ENCODE assay signal across 9 cellular contexts in the genomic region with DNA sequence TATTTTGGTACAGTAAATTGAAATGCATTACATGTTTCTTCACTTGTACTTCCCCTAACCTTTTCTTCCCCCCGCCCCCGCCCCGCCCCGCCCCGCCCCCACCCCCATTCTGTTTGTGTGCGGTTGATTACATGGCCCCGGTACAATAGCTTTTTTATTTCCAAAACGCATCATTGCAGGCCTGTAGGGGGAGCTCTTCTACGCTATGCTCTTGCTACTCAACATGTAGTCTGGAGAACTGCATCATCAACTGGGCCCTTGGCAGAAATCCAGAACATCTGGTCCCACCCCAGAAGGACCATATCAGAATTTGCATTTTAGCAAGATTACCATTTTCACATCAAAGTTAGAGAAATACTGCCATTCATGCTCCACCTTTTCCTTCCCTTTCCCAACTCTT.
DNase-seq lines count a peak whose midpoint lies in the region; ATAC-seq, FAIRE-seq and TF ChIP-seq lines count a peak whose summit lies in the region.
"Had no signal": no experiment of that assay in that cellular context is flagged by ENCODE, and none has a peak within 500 bp of the region (broad histone marks: within the 10 kb centered on the region; RNA-seq: fewer than 3 reads in every experiment).

No MANE protein-coding gene starts in this region.

- no peak for FAIRE-seq in HepG2 (lab: Jason Lieb, UNC)
- FAIRE-seq: G401.6 had no signal

- CTCF ChIA-PET in HepG2 (lab: Yijun Ruan, JAX; ENCODE audit: low intra/inter-chr PET ratio, low total read pairs), result no interaction called here

- H3K27me3 ChIP-seq in HepG2 (ENCODE audit: control insufficient read depth in 1 of 2, insufficient read depth in 2 of 2, low read length in 2 of 2) (no peaks in the 10 kb centered on the region), right lobe of liver (no peaks in the 10 kb centered on the region)

- H3K36me3 ChIP-seq in HepG2 (replicated peaks in 1 of 2; ENCODE audit: control insufficient read depth in 1 of 2, insufficient read depth in 2 of 2, low read length in 2 of 2), result no peaks in the 10 kb centered on the region
- no peaks in the 10 kb centered on the region for H3K36me3 ChIP-seq in right lobe of liver

- DNase-seq in HepG2 (ENCODE audit: low spot score), result peak; percentile 12
- no peak for DNase-seq in right lobe of liver
- peak; percentile 13 to 68 for DNase-seq in NCI-H524 (lab: John Stamatoyannopoulos, UW)
- peak; percentile 27 for DNase-seq in epithelial cell of esophagus (ENCODE audit: low read depth)
- DNase-seq in activated CD4-positive, CD25-positive, alpha-beta regulatory T cell treated with anti-CD3 and anti-CD28 coated beads, Interleukin-2, amount 50 U/mL, for 72 hours, result no peak
- no peak for DNase-seq in 8988T
- no peak for DNase-seq in putamen (ENCODE audit: low spot score)

- no peaks in the 10 kb centered on the region for H4K20me1 ChIP-seq in HepG2 (ENCODE audit: insufficient read depth, low read length)

- H2AFZ ChIP-seq in HepG2 (ENCODE audit: low read length), result no peak overlapping the region

- intact Hi-C loops in HepG2 (cut with micrococcal nuclease; ENCODE audit: unreplicated experiment) (no loop called here), right lobe of liver (cut with DNase I) (no loop called here)

- in situ Hi-C loops in HepG2 (cut with HindIII; ENCODE audit: extremely low pct_ligation_motif_present, low pct_unique_long_range_greater_than_20kb), result no loop called here

- no peaks in the 10 kb centered on the region for H3K4me1 ChIP-seq in HepG2 (ENCODE audit: insufficient read depth, low read length)
- H3K4me1 ChIP-seq in right lobe of liver, result no peaks in the 10 kb centered on the region

- no peaks in the 10 kb centered on the region for H3K9me3 ChIP-seq in HepG2 (ENCODE audit: low read length)
- H3K9me3 ChIP-seq in right lobe of liver, result no peaks in the 10 kb centered on the region

- no peaks in the 10 kb centered on the region for H3K79me2 ChIP-seq in HepG2 (ENCODE audit: insufficient read depth, low read length)

- H3K27ac ChIP-seq in HepG2 (ENCODE audit: extremely low read length, insufficient read depth, low read length), result no peak overlapping the region
- H3K27ac ChIP-seq in right lobe of liver, result no peak overlapping the region

- TF ChIP-seq POLR2A in HepG2 (IDR thresholded peaks at IDR 0.05; ENCODE audit: insufficient read depth in 1 of 2, low read depth in 2 of 2, low read length in 2 of 2), result no peak
- TF ChIP-seq POLR2A in right lobe of liver (IDR thresholded peaks at IDR 0.05), result no peak

- H3K9ac ChIP-seq in HepG2 (ENCODE audit: insufficient read depth, low read depth, low read length), result no peak overlapping the region

- 0 out of 2 replicates have a peak, but pooled peaks have one; percentile 29 for TF ChIP-seq CTCF in HepG2 (CRISPR knock-in tag; IDR thresholded peaks at IDR 0.05)
- TF ChIP-seq CTCF in right lobe of liver (IDR thresholded peaks at IDR 0.05), result no peak
- TF ChIP-seq CTCF in epithelial cell of esophagus (IDR thresholded peaks at IDR 0.05; ENCODE audit: insufficient read depth, low read depth, low read length, missing control alignments), result peak; percentile 24

- no TSS peak for BruUV-seq in HepG2 (replicated peaks; lab: Mats Ljungman, UMichigan)

- TF ChIP-seq RAD21 in HepG2 (CRISPR knock-in tag; IDR thresholded peaks at IDR 0.05), result no peak

- H3K4me3 ChIP-seq in HepG2 (replicated peaks in 1 of 3; ENCODE audit: insufficient read depth in 1 of 3, low read depth in 2 of 3, low read length in 3 of 3), result no peak overlapping the region
- H3K4me3 ChIP-seq in right lobe of liver, result no peak overlapping the region
- H3K4me3 ChIP-seq in epithelial cell of esophagus (ENCODE audit: low read length), result no peak overlapping the region

- H3K4me2 ChIP-seq in HepG2 (ENCODE audit: low read depth, low read length), result no peak overlapping the region

- no peak for ATAC-seq in HepG2
- ATAC-seq in right lobe of liver, result no peak
- ATAC-seq in GM18511 (IDR thresholded peaks at IDR 0.05; ENCODE audit: unreplicated experiment), result no peak

- TF ChIP-seq EP300 in HepG2 (IDR thresholded peaks at IDR 0.05; ENCODE audit: low read depth in 2 of 2, low read length in 2 of 2) (no peak), HepG2 (CRISPR knock-in tag; IDR thresholded peaks at IDR 0.05; ENCODE audit: borderline replicate concordance) (no peak)

- WGBS in HepG2 (ENCODE audit: low lambda C conversion rate), result 3% methylated on average over 9 of the region's 9 CpGs
- WGBS in right lobe of liver (ENCODE audit: insufficient coverage, low coverage, low lambda C conversion rate, missing lambda C conversion rate), result 10% methylated on average over 9 of the region's 9 CpGs

- POLR2A ChIA-PET in HepG2 (lab: Yijun Ruan, JAX), result no interaction called here

TF ChIP-seq in HepG2, 621 proteins besides CTCF, POLR2A, EP300 and RAD21:
- TF ChIP-seq ZNF564 (CRISPR knock-in tag; IDR thresholded peaks at IDR 0.05), result no peak

Comparison
In these comparisons a context has a peak if more than half of its experiments do, and no peak if none do; other contexts are left out.
1. DNase-seq: peak in HepG2 (single experiment), NCI-H524 (2 of 2) and epithelial cell of esophagus (single experiment); none in right lobe of liver (0 of 3), activated CD4-positive, CD25-positive, alpha-beta regulatory T cell treated with anti-CD3 and anti-CD28 coated beads, Interleukin-2, amount 50 U/mL, for 72 hours (single experiment), 8988T (single experiment) and putamen (single experiment).
2. CTCF ChIP-seq: peak in HepG2 (single experiment) and epithelial cell of esophagus (single experiment); none in right lobe of liver (0 of 4).